14 cellular contexts compared by ENCODE assay signal in genomic region chr12:127455347-127456265, GRCh38.
DNase-seq lines count a peak whose midpoint lies in the region; ATAC-seq and TF ChIP-seq lines count a peak whose summit lies in the region.
"Had no signal": no experiment of that assay in that cellular context is flagged by ENCODE, and none has a peak within 500 bp of the region (broad histone marks: within the 10 kb centered on the region; RNA-seq: fewer than 3 reads in every experiment).

No MANE protein-coding gene starts in this region.

- DNase-seq in NCI-H2029 (lab: John Stamatoyannopoulos, UW) (peak; percentile 32), NCI-H2029 treated with DMSO at 0.1 percent for 48 hours (lab: John Stamatoyannopoulos, UW) (no peak), T-helper 17 cell (no peak), iPS DF 6.9 (ENCODE audit: low read depth, low spot score) (peak; percentile 5), cortex of kidney (lab: John Stamatoyannopoulos, UW) (no peak), left lobe of liver (ENCODE audit: low spot score) (no peak), tibial nerve (ENCODE audit: low spot score in 2 of 2) (no peak)
- DNase-seq: ACHN; activated CD4-positive, alpha-beta T cell treated with anti-CD3 and anti-CD28 coated beads, Interleukin-2, amount 10 ng/mL, durations not matched to agents 7 days and 5 days; left lung; retina had no signal

- no peak for TF ChIP-seq CTCF in tibial nerve (IDR thresholded peaks at IDR 0.05)

- no CpG with 5 or more reads among the region's 85 CpGs for WGBS in iPS DF 6.9 (ENCODE audit: insufficient coverage, insufficient read length)
- WGBS in tibial nerve, 2 donors = 2 to 4% methylated on average over 18 to 38 of the region's 85 CpGs

- H3K27me3 Mint-ChIP-seq in T-helper 17 cell = peaks cover 19% of the 10 kb centered on the region

- H3K9me3 ChIP-seq in T-helper 17 cell (ENCODE audit: control insufficient read depth, low read length, poor library complexity, severe bottlenecking) = no peaks in the 10 kb centered on the region
- H3K9me3 ChIP-seq in iPS DF 6.9 (ENCODE audit: control insufficient read depth, insufficient read depth, low read length) = 0 out of 2 replicates have a peak, but pooled peaks cover 1% of the 10 kb centered on the region
- H3K9me3 ChIP-seq in skeletal muscle satellite cell (replicated peaks; ENCODE audit: low read length) = no peaks in the 10 kb centered on the region
- peaks cover 0 to 5% (median 0%) of the 10 kb centered on the region in 4 donors for H3K9me3 ChIP-seq in tibial nerve
- H3K9me3 ChIP-seq: left lung had no signal

- peak overlapping the region; percentile 66 for H3K4me2 ChIP-seq in skeletal muscle satellite cell (ENCODE audit: low read length)

- H3K36me3 ChIP-seq in iPS DF 6.9 (ENCODE audit: control insufficient read depth, insufficient read depth, low read length) (no peaks in the 10 kb centered on the region), skeletal muscle satellite cell (ENCODE audit: insufficient read depth, low read length) (no peaks in the 10 kb centered on the region), tibial nerve (no peaks in the 10 kb centered on the region)
- H3K36me3 ChIP-seq: left lung had no signal

- no peak overlapping the region for H3K27ac ChIP-seq in iPS DF 6.9 (ENCODE audit: low read length)
- H3K27ac ChIP-seq in tibial nerve = no peak overlapping the region
- H3K27ac ChIP-seq: left lung, SK-N-MC had no signal

- H3K4me3 ChIP-seq in iPS DF 6.9 (ENCODE audit: low read length) (peak overlapping the region; percentile 33; the same call in 1 of the 2 replicates), skeletal muscle satellite cell (ENCODE audit: low read length) (peak overlapping the region; percentile 53), tibial nerve (peak overlapping the region in 1 of 4 donors; percentile 6)
- H3K4me3 ChIP-seq: left lung, SK-N-MC had no signal

- H3K27me3 ChIP-seq in iPS DF 6.9 (ENCODE audit: control insufficient read depth, insufficient read depth, low read length) = no peaks in the 10 kb centered on the region; the same call in 1 of the 2 replicates
- peaks cover 29% of the 10 kb centered on the region for H3K27me3 ChIP-seq in skeletal muscle satellite cell (ENCODE audit: control insufficient read depth, insufficient read depth, low read length)
- peaks cover 0 to 22% of the 10 kb centered on the region in 2 donors for H3K27me3 ChIP-seq in tibial nerve

- H3K4me1 ChIP-seq in iPS DF 6.9 (ENCODE audit: control insufficient read depth, insufficient read depth, low read length) (no peaks in the 10 kb centered on the region), skeletal muscle satellite cell (ENCODE audit: control insufficient read depth, insufficient read depth, low read length) (peaks cover 5% of the 10 kb centered on the region), tibial nerve (peaks cover 0 to 11% (median 0%) of the 10 kb centered on the region in 4 donors)
- H3K4me1 ChIP-seq: left lung had no signal

- no peak for TF ChIP-seq POLR2A in tibial nerve (IDR thresholded peaks at IDR 0.05)

- no peaks in the 10 kb centered on the region for H3K36me3 Mint-ChIP-seq in T-helper 17 cell (ENCODE audit: low read depth)
- H3K36me3 Mint-ChIP-seq: activated naive CD4-positive, alpha-beta T cell treated with anti-CD3 and anti-CD28 coated beads, Interleukin-2, amount 50 U/mL, for 24 hours had no signal

- ATAC-seq in T-helper 17 cell = no peak
- ATAC-seq in left lobe of liver = no peak
- ATAC-seq: left lung had no signal

- H3K4me1 Mint-ChIP-seq in T-helper 17 cell = no peaks in the 10 kb centered on the region
- H3K4me1 Mint-ChIP-seq: activated CD4-positive, alpha-beta T cell treated with anti-CD3 and anti-CD28 coated beads, Interleukin-2, amount 10 ng/mL, durations not matched to agents 7 days and 5 days; activated naive CD4-positive, alpha-beta T cell treated with anti-CD3 and anti-CD28 coated beads, Interleukin-2, amount 50 U/mL, for 24 hours had no signal

- peak overlapping the region; percentile 21 for H3K4me3 Mint-ChIP-seq in T-helper 17 cell
- H3K4me3 Mint-ChIP-seq: activated CD4-positive, alpha-beta T cell treated with anti-CD3 and anti-CD28 coated beads, Interleukin-2, amount 10 ng/mL, durations not matched to agents 7 days and 5 days; activated naive CD4-positive, alpha-beta T cell treated with anti-CD3 and anti-CD28 coated beads, Interleukin-2, amount 50 U/mL, for 24 hours had no signal

- H3K27ac Mint-ChIP-seq in T-helper 17 cell = no peak overlapping the region
- H3K27ac Mint-ChIP-seq: activated CD4-positive, alpha-beta T cell treated with anti-CD3 and anti-CD28 coated beads, Interleukin-2, amount 10 ng/mL, durations not matched to agents 7 days and 5 days; activated naive CD4-positive, alpha-beta T cell treated with anti-CD3 and anti-CD28 coated beads, Interleukin-2, amount 50 U/mL, for 24 hours had no signal

- H3K9ac ChIP-seq in skeletal muscle satellite cell (ENCODE audit: low read depth, low read length) = no peak overlapping the region

- TF ChIP-seq EP300 in tibial nerve (IDR thresholded peaks at IDR 0.05) = no peak

Comparison
In these comparisons a context has a peak if more than half of its experiments do, and no peak if none do; other contexts are left out.
1. DNase-seq: peak in NCI-H2029 (single experiment) and iPS DF 6.9 (single experiment); none in NCI-H2029 treated with DMSO at 0.1 percent for 48 hours (single experiment), T-helper 17 cell (0 of 3), cortex of kidney (single experiment), left lobe of liver (single experiment) and tibial nerve (0 of 2).